In genomic region chr10:10852464-10852863, GRCh38 we compare ENCODE assay signal across 27 cellular contexts.
"Had no signal": no experiment of that assay in that cellular context is flagged by ENCODE, and none has a peak within 500 bp of the region (broad histone marks: within the 10 kb centered on the region; RNA-seq: fewer than 3 reads in every experiment).

No MANE protein-coding gene starts in this region.

- H3K27me3 ChIP-seq: brain microvascular endothelial cell, esophagus squamous epithelium had no signal

- H3K9me3 ChIP-seq: esophagus squamous epithelium had no signal

- H3K4me1 ChIP-seq: esophagus squamous epithelium had no signal

- ATAC-seq: activated CD4-positive, CD25-positive, alpha-beta regulatory T cell treated with anti-CD3 and anti-CD28 coated beads, Interleukin-2, amount 50 U/mL, for 24 hours; activated CD8-positive, alpha-beta T cell treated with anti-CD3 and anti-CD28 coated beads for 36 hours; activated T-cell treated with anti-CD3 and anti-CD28 coated beads, Interleukin-2, amount 50 U/mL, for 4 hours; activated T-helper 17 cell treated with anti-CD3 and anti-CD28 coated beads, Interleukin-2, amount 50 U/mL, for 72 hours; effector memory CD8-positive, alpha-beta T cell; T-helper 17 cell had no signal

- H3K4me3 ChIP-seq: coronary artery, esophagus squamous epithelium had no signal

- H3K36me3 ChIP-seq: brain microvascular endothelial cell, esophagus squamous epithelium, WERI-Rb-1 had no signal

- DNase-seq: activated B cell treated with CpG ODN at 0.5 μM for 24 hours; activated CD4-positive, alpha-beta T cell treated with anti-CD3 and anti-CD28 coated beads for 48 hours; activated CD4-positive, alpha-beta T cell treated with anti-CD3 and anti-CD28 coated beads, Interleukin-2, amount 50 U/mL, for 1 hour; activated CD4-positive, alpha-beta T cell treated with anti-CD3 and anti-CD28 coated beads, Interleukin-2, amount 50 U/mL, for 48 hours; activated CD8-positive, alpha-beta memory T cell treated with anti-CD3 and anti-CD28 coated beads for 24 hours; activated CD8-positive, alpha-beta T cell treated with anti-CD3 and anti-CD28 coated beads for 36 hours; activated effector memory CD4-positive, alpha-beta T cell treated with Interleukin-2 at 50 U/mL for 16 hours; activated gamma-delta T cell treated with Interleukin-2 at 50 U/mL for 16 hours; activated naive CD4-positive, alpha-beta T cell treated with anti-CD3 and anti-CD28 coated beads, Interleukin-2, amount 50 U/mL, for 16 hours; activated naive CD4-positive, alpha-beta T cell treated with Interleukin-2 at 50 U/mL for 16 hours; activated T-cell treated with anti-CD3 and anti-CD28 coated beads, Interleukin-2, amount 50 U/mL, for 4 hours; amniotic stem cell; anterior cingulate cortex; brain microvascular endothelial cell; dermis blood vessel endothelial cell; effector CD4-positive, alpha-beta T cell; effector memory CD8-positive, alpha-beta T cell; esophagus squamous epithelium; head of caudate nucleus; T-helper 1 cell; T-helper 17 cell; T1000; WERI-Rb-1 had no signal

- H3K27ac ChIP-seq: brain microvascular endothelial cell, epithelial cell of prostate, WERI-Rb-1 had no signal
